1 cellular context compared by ENCODE assay signal in the genomic region with DNA sequence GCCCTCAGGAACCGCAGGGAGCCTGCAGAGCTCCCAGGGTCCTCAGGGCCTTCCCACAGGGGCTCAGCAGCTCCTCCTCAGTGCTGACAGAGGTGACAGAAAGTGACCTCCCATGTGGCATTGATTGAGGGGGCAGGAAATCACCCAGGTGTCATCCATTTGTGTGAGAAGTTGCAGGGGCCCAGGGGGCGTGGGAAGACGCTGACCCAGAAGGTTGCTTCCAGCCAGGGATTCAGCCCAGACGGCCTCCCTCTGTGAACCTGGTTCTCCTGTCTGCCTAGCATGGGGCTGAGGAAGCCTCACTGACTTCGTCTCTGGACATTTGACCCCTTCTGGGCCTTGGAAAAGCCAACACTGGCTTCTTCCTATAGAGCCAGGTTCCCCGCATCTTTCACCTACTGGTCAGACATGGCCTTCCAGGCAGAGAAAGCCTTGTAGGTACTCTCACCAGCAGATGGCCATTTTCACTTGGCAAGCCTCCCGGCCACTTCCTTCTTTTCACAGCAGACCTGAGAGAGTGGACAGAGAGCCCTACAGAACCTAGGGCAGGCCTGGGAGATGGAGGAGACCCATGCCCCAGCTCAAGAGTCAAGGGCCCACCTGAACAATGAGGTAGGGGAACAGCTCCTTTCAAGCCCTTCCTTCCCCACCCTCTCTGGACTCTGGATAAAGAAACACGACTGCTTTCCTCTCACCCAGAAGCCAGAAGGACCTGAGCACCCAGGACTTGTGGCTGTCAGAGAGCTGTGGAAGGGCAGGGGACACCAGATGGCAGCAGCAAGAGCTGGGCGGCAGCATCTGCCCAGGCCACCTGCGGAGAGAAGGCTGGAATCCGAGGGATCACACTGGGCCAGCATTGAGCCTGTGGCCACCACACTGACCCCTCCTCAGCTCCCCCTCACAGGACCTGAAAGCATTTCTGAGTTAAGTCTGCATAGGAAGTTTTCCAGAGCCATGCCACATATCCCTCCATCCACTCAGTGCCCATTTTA.
TF ChIP-seq lines count a peak whose summit lies in the region.

No MANE protein-coding gene starts in this region.

TF ChIP-seq in endothelial cell of umbilical vein, 7 proteins besides CTCF, POLR2A, EP300 and RAD21:
- TF ChIP-seq FOS (IDR thresholded peaks at IDR 0.05; ENCODE audit: borderline replicate concordance, insufficient read depth, low read length) (no peak), GATA2 (IDR thresholded peaks at IDR 0.05; ENCODE audit: insufficient read depth, insufficient read length, low read depth, low read length) (no peak), JUN (IDR thresholded peaks at IDR 0.05; ENCODE audit: borderline replicate concordance, insufficient read depth, insufficient read length, low read depth) (no peak), MYC (IDR thresholded peaks at IDR 0.05; ENCODE audit: low read depth, low read length) (no peak), POLR2AphosphoS5 (IDR thresholded peaks at IDR 0.05; ENCODE audit: insufficient read depth, low read depth, low read length) (no peak), EZH2 (IDR thresholded peaks at IDR 0.05; ENCODE audit: borderline replicate concordance, low read depth, low read length, severe bottlenecking) (no peak)
- TF ChIP-seq, protein P1, sequence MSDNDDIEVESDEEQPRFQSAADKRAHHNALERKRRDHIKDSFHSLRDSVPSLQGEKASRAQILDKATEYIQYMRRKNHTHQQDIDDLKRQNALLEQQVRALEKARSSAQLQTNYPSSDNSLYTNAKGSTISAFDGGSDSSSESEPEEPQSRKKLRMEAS (IDR thresholded peaks at IDR 0.05; ENCODE audit: insufficient read depth, insufficient read length): no peak
TF ChIP-seq in endothelial cell of umbilical vein: peak in this region for 0.
